ENCODE assay signal across 1 cellular context in the genomic region with DNA sequence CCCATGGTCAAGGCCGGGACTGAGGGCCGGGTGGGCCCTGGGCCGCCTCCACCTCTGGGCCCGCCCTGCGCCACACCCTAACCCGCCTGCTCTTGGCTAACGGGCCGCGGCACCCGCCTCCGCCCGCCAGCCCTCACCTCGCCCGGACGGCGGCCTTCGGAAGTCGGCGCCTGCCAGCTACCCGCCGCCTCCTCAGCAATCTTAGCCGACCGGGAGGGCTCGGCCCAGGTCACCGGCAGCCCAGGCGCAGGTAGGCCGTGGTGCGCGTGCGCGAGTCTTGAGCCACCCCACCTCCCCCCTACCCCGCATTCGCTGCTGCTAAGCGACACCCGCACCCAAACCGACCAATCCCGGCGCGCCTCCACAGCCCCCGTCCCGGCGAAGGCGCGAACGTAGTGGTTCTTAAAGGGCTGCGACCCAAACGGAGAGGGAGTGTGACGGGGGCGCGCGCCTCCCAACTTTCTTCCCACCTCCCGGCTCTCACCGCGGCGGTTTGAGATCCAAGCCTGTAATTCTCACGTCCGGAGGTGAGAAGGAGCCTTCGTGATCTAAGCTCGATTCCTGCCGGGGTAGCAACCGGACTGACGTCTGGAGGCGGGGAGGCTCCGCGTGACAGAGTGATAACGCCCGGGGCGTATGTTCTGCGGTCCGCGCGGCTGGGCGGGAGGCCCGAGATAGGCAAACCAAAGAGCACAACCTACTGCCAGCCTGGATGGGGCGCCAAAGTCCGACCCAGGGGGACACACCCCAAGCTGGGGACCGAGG.
TF ChIP-seq lines count a peak whose summit lies in the region.

A gene with protein sequence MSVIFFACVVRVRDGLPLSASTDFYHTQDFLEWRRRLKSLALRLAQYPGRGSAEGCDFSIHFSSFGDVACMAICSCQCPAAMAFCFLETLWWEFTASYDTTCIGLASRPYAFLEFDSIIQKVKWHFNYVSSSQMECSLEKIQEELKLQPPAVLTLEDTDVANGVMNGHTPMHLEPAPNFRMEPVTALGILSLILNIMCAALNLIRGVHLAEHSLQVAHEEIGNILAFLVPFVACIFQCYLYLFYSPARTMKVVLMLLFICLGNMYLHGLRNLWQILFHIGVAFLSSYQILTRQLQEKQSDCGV (minus strand): TSS at position 259 of the 765 bp plus-strand sequence. CDS start 12,921 bp downstream, outside the sequence.

TF ChIP-seq in HepG2, 621 proteins besides CTCF, POLR2A, EP300 and RAD21 (continued from another document and continues in another):
- TF ChIP-seq, protein P1, sequence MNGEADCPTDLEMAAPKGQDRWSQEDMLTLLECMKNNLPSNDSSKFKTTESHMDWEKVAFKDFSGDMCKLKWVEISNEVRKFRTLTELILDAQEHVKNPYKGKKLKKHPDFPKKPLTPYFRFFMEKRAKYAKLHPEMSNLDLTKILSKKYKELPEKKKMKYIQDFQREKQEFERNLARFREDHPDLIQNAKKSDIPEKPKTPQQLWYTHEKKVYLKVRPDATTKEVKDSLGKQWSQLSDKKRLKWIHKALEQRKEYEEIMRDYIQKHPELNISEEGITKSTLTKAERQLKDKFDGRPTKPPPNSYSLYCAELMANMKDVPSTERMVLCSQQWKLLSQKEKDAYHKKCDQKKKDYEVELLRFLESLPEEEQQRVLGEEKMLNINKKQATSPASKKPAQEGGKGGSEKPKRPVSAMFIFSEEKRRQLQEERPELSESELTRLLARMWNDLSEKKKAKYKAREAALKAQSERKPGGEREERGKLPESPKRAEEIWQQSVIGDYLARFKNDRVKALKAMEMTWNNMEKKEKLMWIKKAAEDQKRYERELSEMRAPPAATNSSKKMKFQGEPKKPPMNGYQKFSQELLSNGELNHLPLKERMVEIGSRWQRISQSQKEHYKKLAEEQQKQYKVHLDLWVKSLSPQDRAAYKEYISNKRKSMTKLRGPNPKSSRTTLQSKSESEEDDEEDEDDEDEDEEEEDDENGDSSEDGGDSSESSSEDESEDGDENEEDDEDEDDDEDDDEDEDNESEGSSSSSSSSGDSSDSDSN (CRISPR knock-in tag; IDR thresholded peaks at IDR 0.05) = peak; percentile 93
- TF ChIP-seq CC2D1A (CRISPR knock-in tag; IDR thresholded peaks at IDR 0.05) = no peak
- no peak for TF ChIP-seq ZNF251 (CRISPR knock-in tag; IDR thresholded peaks at IDR 0.05)
- TF ChIP-seq MED1 (CRISPR knock-in tag; IDR thresholded peaks at IDR 0.05) = no peak; the same call in 1 of the 2 replicates
- no peak; the same call in 1 of the 2 replicates for TF ChIP-seq HES4 (CRISPR knock-in tag; IDR thresholded peaks at IDR 0.05; ENCODE audit: borderline replicate concordance)
- TF ChIP-seq ZNF598 (CRISPR knock-in tag; IDR thresholded peaks at IDR 0.05; ENCODE audit: borderline replicate concordance) = peak; percentile 82; the same call in 1 of the 2 replicates
- TF ChIP-seq MXD4 (CRISPR knock-in tag; IDR thresholded peaks at IDR 0.05) = peak; percentile 81; the same call in 1 of the 2 replicates
- TF ChIP-seq, protein P2, sequence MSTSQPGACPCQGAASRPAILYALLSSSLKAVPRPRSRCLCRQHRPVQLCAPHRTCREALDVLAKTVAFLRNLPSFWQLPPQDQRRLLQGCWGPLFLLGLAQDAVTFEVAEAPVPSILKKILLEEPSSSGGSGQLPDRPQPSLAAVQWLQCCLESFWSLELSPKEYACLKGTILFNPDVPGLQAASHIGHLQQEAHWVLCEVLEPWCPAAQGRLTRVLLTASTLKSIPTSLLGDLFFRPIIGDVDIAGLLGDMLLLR (CRISPR knock-in tag; IDR thresholded peaks at IDR 0.05) = peak; percentile 81
- TF ChIP-seq, protein P3, sequence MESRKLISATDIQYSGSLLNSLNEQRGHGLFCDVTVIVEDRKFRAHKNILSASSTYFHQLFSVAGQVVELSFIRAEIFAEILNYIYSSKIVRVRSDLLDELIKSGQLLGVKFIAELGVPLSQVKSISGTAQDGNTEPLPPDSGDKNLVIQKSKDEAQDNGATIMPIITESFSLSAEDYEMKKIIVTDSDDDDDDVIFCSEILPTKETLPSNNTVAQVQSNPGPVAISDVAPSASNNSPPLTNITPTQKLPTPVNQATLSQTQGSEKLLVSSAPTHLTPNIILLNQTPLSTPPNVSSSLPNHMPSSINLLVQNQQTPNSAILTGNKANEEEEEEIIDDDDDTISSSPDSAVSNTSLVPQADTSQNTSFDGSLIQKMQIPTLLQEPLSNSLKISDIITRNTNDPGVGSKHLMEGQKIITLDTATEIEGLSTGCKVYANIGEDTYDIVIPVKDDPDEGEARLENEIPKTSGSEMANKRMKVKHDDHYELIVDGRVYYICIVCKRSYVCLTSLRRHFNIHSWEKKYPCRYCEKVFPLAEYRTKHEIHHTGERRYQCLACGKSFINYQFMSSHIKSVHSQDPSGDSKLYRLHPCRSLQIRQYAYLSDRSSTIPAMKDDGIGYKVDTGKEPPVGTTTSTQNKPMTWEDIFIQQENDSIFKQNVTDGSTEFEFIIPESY (CRISPR knock-in tag; IDR thresholded peaks at IDR 0.05) = 0 out of 2 replicates have a peak, but pooled peaks have one; percentile 30
- TF ChIP-seq ADNP (CRISPR knock-in tag; IDR thresholded peaks at IDR 0.05) = no peak
- no peak for TF ChIP-seq ZNF20 (CRISPR knock-in tag; IDR thresholded peaks at IDR 0.05)
- no peak; the same call in none of the 2 replicates for TF ChIP-seq ZBTB42 (CRISPR knock-in tag; IDR thresholded peaks at IDR 0.05)
- peak; percentile 80 for TF ChIP-seq KMT2B (CRISPR knock-in tag; IDR thresholded peaks at IDR 0.05)
- peak; percentile 79 for TF ChIP-seq GATAD1 (CRISPR knock-in tag; IDR thresholded peaks at IDR 0.05)
- TF ChIP-seq, protein P4, sequence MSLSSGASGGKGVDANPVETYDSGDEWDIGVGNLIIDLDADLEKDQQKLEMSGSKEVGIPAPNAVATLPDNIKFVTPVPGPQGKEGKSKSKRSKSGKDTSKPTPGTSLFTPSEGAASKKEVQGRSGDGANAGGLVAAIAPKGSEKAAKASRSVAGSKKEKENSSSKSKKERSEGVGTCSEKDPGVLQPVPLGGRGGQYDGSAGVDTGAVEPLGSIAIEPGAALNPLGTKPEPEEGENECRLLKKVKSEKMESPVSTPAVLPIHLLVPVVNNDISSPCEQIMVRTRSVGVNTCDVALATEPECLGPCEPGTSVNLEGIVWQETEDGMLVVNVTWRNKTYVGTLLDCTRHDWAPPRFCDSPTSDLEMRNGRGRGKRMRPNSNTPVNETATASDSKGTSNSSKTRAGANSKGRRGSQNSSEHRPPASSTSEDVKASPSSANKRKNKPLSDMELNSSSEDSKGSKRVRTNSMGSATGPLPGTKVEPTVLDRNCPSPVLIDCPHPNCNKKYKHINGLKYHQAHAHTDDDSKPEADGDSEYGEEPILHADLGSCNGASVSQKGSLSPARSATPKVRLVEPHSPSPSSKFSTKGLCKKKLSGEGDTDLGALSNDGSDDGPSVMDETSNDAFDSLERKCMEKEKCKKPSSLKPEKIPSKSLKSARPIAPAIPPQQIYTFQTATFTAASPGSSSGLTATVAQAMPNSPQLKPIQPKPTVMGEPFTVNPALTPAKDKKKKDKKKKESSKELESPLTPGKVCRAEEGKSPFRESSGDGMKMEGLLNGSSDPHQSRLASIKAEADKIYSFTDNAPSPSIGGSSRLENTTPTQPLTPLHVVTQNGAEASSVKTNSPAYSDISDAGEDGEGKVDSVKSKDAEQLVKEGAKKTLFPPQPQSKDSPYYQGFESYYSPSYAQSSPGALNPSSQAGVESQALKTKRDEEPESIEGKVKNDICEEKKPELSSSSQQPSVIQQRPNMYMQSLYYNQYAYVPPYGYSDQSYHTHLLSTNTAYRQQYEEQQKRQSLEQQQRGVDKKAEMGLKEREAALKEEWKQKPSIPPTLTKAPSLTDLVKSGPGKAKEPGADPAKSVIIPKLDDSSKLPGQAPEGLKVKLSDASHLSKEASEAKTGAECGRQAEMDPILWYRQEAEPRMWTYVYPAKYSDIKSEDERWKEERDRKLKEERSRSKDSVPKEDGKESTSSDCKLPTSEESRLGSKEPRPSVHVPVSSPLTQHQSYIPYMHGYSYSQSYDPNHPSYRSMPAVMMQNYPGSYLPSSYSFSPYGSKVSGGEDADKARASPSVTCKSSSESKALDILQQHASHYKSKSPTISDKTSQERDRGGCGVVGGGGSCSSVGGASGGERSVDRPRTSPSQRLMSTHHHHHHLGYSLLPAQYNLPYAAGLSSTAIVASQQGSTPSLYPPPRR (CRISPR knock-in tag; IDR thresholded peaks at IDR 0.05; ENCODE audit: borderline replicate concordance) = peak; percentile 50; the same call in 1 of the 2 replicates
- TF ChIP-seq YY1 (IDR thresholded peaks at IDR 0.05; ENCODE audit: insufficient read depth, insufficient replicate concordance, low read depth, low read length) = no peak
- peak; percentile 95 for TF ChIP-seq ZNF607 (CRISPR knock-in tag; IDR thresholded peaks at IDR 0.05; ENCODE audit: borderline replicate concordance)
- TF ChIP-seq, protein P5, sequence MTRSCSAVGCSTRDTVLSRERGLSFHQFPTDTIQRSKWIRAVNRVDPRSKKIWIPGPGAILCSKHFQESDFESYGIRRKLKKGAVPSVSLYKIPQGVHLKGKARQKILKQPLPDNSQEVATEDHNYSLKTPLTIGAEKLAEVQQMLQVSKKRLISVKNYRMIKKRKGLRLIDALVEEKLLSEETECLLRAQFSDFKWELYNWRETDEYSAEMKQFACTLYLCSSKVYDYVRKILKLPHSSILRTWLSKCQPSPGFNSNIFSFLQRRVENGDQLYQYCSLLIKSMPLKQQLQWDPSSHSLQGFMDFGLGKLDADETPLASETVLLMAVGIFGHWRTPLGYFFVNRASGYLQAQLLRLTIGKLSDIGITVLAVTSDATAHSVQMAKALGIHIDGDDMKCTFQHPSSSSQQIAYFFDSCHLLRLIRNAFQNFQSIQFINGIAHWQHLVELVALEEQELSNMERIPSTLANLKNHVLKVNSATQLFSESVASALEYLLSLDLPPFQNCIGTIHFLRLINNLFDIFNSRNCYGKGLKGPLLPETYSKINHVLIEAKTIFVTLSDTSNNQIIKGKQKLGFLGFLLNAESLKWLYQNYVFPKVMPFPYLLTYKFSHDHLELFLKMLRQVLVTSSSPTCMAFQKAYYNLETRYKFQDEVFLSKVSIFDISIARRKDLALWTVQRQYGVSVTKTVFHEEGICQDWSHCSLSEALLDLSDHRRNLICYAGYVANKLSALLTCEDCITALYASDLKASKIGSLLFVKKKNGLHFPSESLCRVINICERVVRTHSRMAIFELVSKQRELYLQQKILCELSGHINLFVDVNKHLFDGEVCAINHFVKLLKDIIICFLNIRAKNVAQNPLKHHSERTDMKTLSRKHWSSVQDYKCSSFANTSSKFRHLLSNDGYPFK (CRISPR knock-in tag; IDR thresholded peaks at IDR 0.05; ENCODE audit: borderline replicate concordance) = peak; percentile 84; the same call in 1 of the 2 replicates
- TF ChIP-seq ZNF350 (CRISPR knock-in tag; IDR thresholded peaks at IDR 0.05; ENCODE audit: borderline replicate concordance, low read depth) = peak; percentile 84; the same call in 1 of the 2 replicates
- no peak for TF ChIP-seq ZBTB8A (CRISPR knock-in tag; IDR thresholded peaks at IDR 0.05; ENCODE audit: borderline replicate concordance, low read depth)
- TF ChIP-seq ZNF678 (CRISPR knock-in tag; IDR thresholded peaks at IDR 0.05) = peak; percentile 96
- TF ChIP-seq HNF4G (IDR thresholded peaks at IDR 0.05; ENCODE audit: borderline replicate concordance, low read depth, low read length) = no peak
- TF ChIP-seq HNF4G (CRISPR knock-in tag; IDR thresholded peaks at IDR 0.05; ENCODE audit: borderline replicate concordance, low read depth) = no peak
- no peak for TF ChIP-seq ZNF431 (CRISPR knock-in tag; IDR thresholded peaks at IDR 0.05; ENCODE audit: borderline replicate concordance, low read depth)
- peak; percentile 88 for TF ChIP-seq KDM2A (CRISPR knock-in tag; IDR thresholded peaks at IDR 0.05; ENCODE audit: borderline replicate concordance, low read depth)
- TF ChIP-seq ZNF724P (CRISPR knock-in tag; IDR thresholded peaks at IDR 0.05; ENCODE audit: borderline replicate concordance) = no peak; the same call in 1 of the 2 replicates
- no peak for TF ChIP-seq ZMYM2 (CRISPR knock-in tag; IDR thresholded peaks at IDR 0.05)
- TF ChIP-seq ZSCAN29 (CRISPR knock-in tag; conservative IDR thresholded peaks at IDR 0.05) = peak; percentile 74; the same call in 1 of the 2 replicates
- peak; percentile 90 for TF ChIP-seq PAX8 (CRISPR knock-in tag; IDR thresholded peaks at IDR 0.05; ENCODE audit: borderline replicate concordance)
- TF ChIP-seq SP5 (CRISPR knock-in tag; IDR thresholded peaks at IDR 0.05; ENCODE audit: borderline replicate concordance, low read depth) = peak; percentile 39; the same call in 1 of the 2 replicates
- no peak for TF ChIP-seq ZNF253 (CRISPR knock-in tag; IDR thresholded peaks at IDR 0.05; ENCODE audit: borderline replicate concordance)
- TF ChIP-seq RBAK (CRISPR knock-in tag; IDR thresholded peaks at IDR 0.05) = no peak
- no peak for TF ChIP-seq ZSCAN12 (CRISPR knock-in tag; IDR thresholded peaks at IDR 0.05)
- no peak for TF ChIP-seq ZNF839 (CRISPR knock-in tag; IDR thresholded peaks at IDR 0.05; ENCODE audit: borderline replicate concordance)
- TF ChIP-seq FOXA3 (CRISPR knock-in tag; IDR thresholded peaks at IDR 0.05) = no peak
- 0 out of 2 replicates have a peak, but pooled peaks have one; percentile 18 for TF ChIP-seq ZNF7 (CRISPR knock-in tag; IDR thresholded peaks at IDR 0.05)
- no peak for TF ChIP-seq ZNF10 (CRISPR knock-in tag; IDR thresholded peaks at IDR 0.05; ENCODE audit: borderline replicate concordance, low read depth)
- TF ChIP-seq ZBTB3 (CRISPR knock-in tag; IDR thresholded peaks at IDR 0.05; ENCODE audit: borderline replicate concordance, low read depth) = no peak
- TF ChIP-seq, protein P6, sequence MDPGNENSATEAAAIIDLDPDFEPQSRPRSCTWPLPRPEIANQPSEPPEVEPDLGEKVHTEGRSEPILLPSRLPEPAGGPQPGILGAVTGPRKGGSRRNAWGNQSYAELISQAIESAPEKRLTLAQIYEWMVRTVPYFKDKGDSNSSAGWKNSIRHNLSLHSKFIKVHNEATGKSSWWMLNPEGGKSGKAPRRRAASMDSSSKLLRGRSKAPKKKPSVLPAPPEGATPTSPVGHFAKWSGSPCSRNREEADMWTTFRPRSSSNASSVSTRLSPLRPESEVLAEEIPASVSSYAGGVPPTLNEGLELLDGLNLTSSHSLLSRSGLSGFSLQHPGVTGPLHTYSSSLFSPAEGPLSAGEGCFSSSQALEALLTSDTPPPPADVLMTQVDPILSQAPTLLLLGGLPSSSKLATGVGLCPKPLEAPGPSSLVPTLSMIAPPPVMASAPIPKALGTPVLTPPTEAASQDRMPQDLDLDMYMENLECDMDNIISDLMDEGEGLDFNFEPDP (CRISPR knock-in tag; conservative IDR thresholded peaks at IDR 0.05) = no peak
- TF ChIP-seq PHF21A (CRISPR knock-in tag; IDR thresholded peaks at IDR 0.05) = peak; percentile 69; the same call in 1 of the 2 replicates
- TF ChIP-seq, protein P7, sequence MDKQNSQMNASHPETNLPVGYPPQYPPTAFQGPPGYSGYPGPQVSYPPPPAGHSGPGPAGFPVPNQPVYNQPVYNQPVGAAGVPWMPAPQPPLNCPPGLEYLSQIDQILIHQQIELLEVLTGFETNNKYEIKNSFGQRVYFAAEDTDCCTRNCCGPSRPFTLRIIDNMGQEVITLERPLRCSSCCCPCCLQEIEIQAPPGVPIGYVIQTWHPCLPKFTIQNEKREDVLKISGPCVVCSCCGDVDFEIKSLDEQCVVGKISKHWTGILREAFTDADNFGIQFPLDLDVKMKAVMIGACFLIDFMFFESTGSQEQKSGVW (CRISPR knock-in tag; IDR thresholded peaks at IDR 0.05; ENCODE audit: borderline replicate concordance) = no peak
